Comparison of ENCODE assay signal across 19 cellular contexts in genomic region chr20:34817801-34818200, GRCh38. TPM values are rescaled to one million over a fixed set of nuclear protein-coding genes. Genes with fewer than 3 reads are reported as not detected.
A peak's percentile ranks its signal among the peaks of the same experiment; 100 is the strongest.
DNase-seq lines count a peak whose midpoint lies in the region; ATAC-seq and TF ChIP-seq lines count a peak whose summit lies in the region.
"Had no signal": no experiment of that assay in that cellular context is flagged by ENCODE, and none has a peak within 500 bp of the region (broad histone marks: within the 10 kb centered on the region; RNA-seq: fewer than 3 reads in every experiment).

No MANE protein-coding gene starts in this region.

- H3K27me3 ChIP-seq in Karpas-422 (ENCODE audit: low read length) (no peaks in the 10 kb centered on the region), Panc1 (ENCODE audit: control insufficient read depth, insufficient read depth, low read length) (no peaks in the 10 kb centered on the region), neural progenitor cell (no peaks in the 10 kb centered on the region)

- H3K36me3 ChIP-seq in Karpas-422 (ENCODE audit: insufficient read depth, low read length) (no peaks in the 10 kb centered on the region), Panc1 (ENCODE audit: control insufficient read depth, insufficient read depth, low read length) (no peaks in the 10 kb centered on the region), neural progenitor cell (no peaks in the 10 kb centered on the region)

- H2AFZ ChIP-seq in Karpas-422 (ENCODE audit: low read length) = no peak overlapping the region
- H2AFZ ChIP-seq in neural progenitor cell (replicated peaks) = no peak overlapping the region
- H2AFZ ChIP-seq: GM23338 had no signal

- H3K9me3 Mint-ChIP-seq in neural progenitor cell = no peaks in the 10 kb centered on the region
- H3K9me3 Mint-ChIP-seq: CD4-positive, alpha-beta memory T cell; GM23338; H9; HFFc6 had no signal

- H3K9me2 ChIP-seq in Karpas-422 (replicated peaks; ENCODE audit: insufficient read depth, low read length) = no peaks in the 10 kb centered on the region

- H3K4me1 ChIP-seq in Karpas-422 (ENCODE audit: low read length) = peaks cover 40% of the 10 kb centered on the region
- H3K4me1 ChIP-seq in Panc1 (ENCODE audit: control insufficient read depth, insufficient read depth, low read length) = peaks cover 10% of the 10 kb centered on the region; the same call in 1 of the 2 replicates
- H3K4me1 ChIP-seq in neural progenitor cell = peaks cover 4% of the 10 kb centered on the region

- H3K4me2 ChIP-seq in Karpas-422 (ENCODE audit: low read depth, low read length, poor library complexity, severe bottlenecking) = peak overlapping the region; percentile 23
- peak overlapping the region; percentile 38 for H3K4me2 ChIP-seq in neural progenitor cell
- H3K4me2 ChIP-seq: GM23338 had no signal

- ATAC-seq in Panc1 (0 out of 2 replicates have a peak, but pooled peaks have one; percentile 12), HG02588 (IDR thresholded peaks at IDR 0.05; ENCODE audit: unreplicated experiment) (no peak)
- ATAC-seq: GM12878, GM23338, HCT116 had no signal

- H4K20me1 ChIP-seq in Karpas-422 (ENCODE audit: insufficient read depth, low read depth, low read length) (no peaks in the 10 kb centered on the region; the same call in 1 of the 2 replicates), neural progenitor cell (ENCODE audit: low read depth) (peaks cover 61% of the 10 kb centered on the region)

- peaks cover 19% of the 10 kb centered on the region for H3K36me3 Mint-ChIP-seq in neural progenitor cell

- no peak overlapping the region for H3K4me3 Mint-ChIP-seq in neural progenitor cell
- H3K4me3 Mint-ChIP-seq: GM23338, H9, HFFc6 had no signal

- no peak overlapping the region for H3K27ac Mint-ChIP-seq in neural progenitor cell
- H3K27ac Mint-ChIP-seq: CD4-positive, alpha-beta memory T cell; GM23338; HFFc6 had no signal

- no peak overlapping the region; the same call in 1 of the 2 replicates for H3K27ac ChIP-seq in Karpas-422 (ENCODE audit: low read length)
- no peak overlapping the region for H3K27ac ChIP-seq in Panc1 (ENCODE audit: low read length)
- H3K27ac ChIP-seq in neural progenitor cell = no peak overlapping the region
- H3K27ac ChIP-seq in temporal lobe (ENCODE audit: low read depth, low read length) = peak overlapping the region; percentile 19

- POLR2A ChIA-PET in Panc1 (lab: Charles Lee) = no interaction called here

- peaks cover 17% of the 10 kb centered on the region for H3K4me1 Mint-ChIP-seq in neural progenitor cell

- peaks cover 2% of the 10 kb centered on the region for H3K27me3 Mint-ChIP-seq in neural progenitor cell (ENCODE audit: insufficient read depth, low read depth)
- H3K27me3 Mint-ChIP-seq: CD4-positive, alpha-beta memory T cell had no signal

- in situ Hi-C loops in Panc1 (cut with HindIII; ENCODE audit: low pct_unique_long_range_greater_than_20kb, low sequenced_read_pairs) = no loop called here

- no TSS peak for BruUV-seq in Panc1 (replicated peaks; lab: Mats Ljungman, UMichigan)

- no peak overlapping the region for H3K9ac ChIP-seq in Karpas-422 (ENCODE audit: low read length)
- no peak overlapping the region for H3K9ac ChIP-seq in neural progenitor cell

- H3K79me2 ChIP-seq in Karpas-422 (ENCODE audit: low read length) (peaks cover 100% of the 10 kb centered on the region), neural progenitor cell (ENCODE audit: low read depth) (peaks cover 96% of the 10 kb centered on the region)

- CTCF ChIA-PET in Panc1 (lab: Charles Lee) = no interaction called here

- H3K4me3 ChIP-seq in Karpas-422 (ENCODE audit: low read length) (no peak overlapping the region), Panc1 (ENCODE audit: low read depth in 2 of 2, low read length in 2 of 2) (no peak overlapping the region), neural progenitor cell (no peak overlapping the region)
- H3K4me3 ChIP-seq: GM12878, GM23338 had no signal

- intact Hi-C loops in Panc1 (cut with micrococcal nuclease; ENCODE audit: unreplicated experiment) = no loop called here

- no peak for TF ChIP-seq CTCF in Panc1 (IDR thresholded peaks at IDR 0.05)
- TF ChIP-seq CTCF in neural progenitor cell (IDR thresholded peaks at IDR 0.05) = no peak

- no peak for DNase-seq in Karpas-422
- no peak for DNase-seq in Panc1 (ENCODE audit: low read depth, low spot score)
- DNase-seq in neural progenitor cell (ENCODE audit: low spot score) = no peak
- no peak for DNase-seq in activated gamma-delta T cell treated with Interleukin-2 at 50 U/mL for 16 hours
- DNase-seq in ureter (ENCODE audit: low spot score) = no peak
- DNase-seq in DMS 273 treated with DMSO at 0.1 percent for 48 hours (lab: John Stamatoyannopoulos, UW) = no peak
- DNase-seq: C1 segment of cervical spinal cord; Caco-2; CD4-positive, alpha-beta memory T cell; DMS79; EL; GDM1; H9; HFFc6 had no signal

- no peaks in the 10 kb centered on the region for H3K9me3 ChIP-seq in Karpas-422 (ENCODE audit: low read length)
- no peaks in the 10 kb centered on the region for H3K9me3 ChIP-seq in Panc1 (ENCODE audit: control insufficient read depth, insufficient read depth, low read depth, low read length)
- H3K9me3 ChIP-seq in neural progenitor cell (ENCODE audit: low read depth) = no peaks in the 10 kb centered on the region
- H3K9me3 ChIP-seq: Caco-2 had no signal

- H3F3A ChIP-seq in neural progenitor cell (ENCODE audit: low read depth) = peaks cover 3% of the 10 kb centered on the region

RNA-seq across cellular contexts. Expression of gene NCOA6, which starts 7.7 kb away (rescaled TPM):
- total RNA-seq in Karpas-422 (2014; rRNA removed; shearing (Covaris generic); ENCODE audit: low replicate concordance) = 13.0 and 15.4 TPM in 2 replicates
- 28.9 TPM for total RNA-seq in Panc1 (2021; ENCODE audit: unreplicated experiment)
- polyA plus RNA-seq in Panc1 (2012; ENCODE audit: insufficient read length) = 20.6 TPM
- total RNA-seq in neural progenitor cell (ENCODE audit: low replicate concordance) = 10.9 and 14.3 TPM in 2 replicates
- total RNA-seq in temporal lobe = 36.6 TPM
- 40.7 TPM for total RNA-seq in ureter

RNA-seq across cellular contexts. Expression of gene GGT7, which starts 54.9 kb away (rescaled TPM):
- total RNA-seq in Karpas-422 (2014; rRNA removed; shearing (Covaris generic); ENCODE audit: low replicate concordance) = not detected in 2 replicates
- total RNA-seq in Panc1 (2021; ENCODE audit: unreplicated experiment) (11.5 TPM), neural progenitor cell (ENCODE audit: low replicate concordance) (9.1 and 22.3 TPM in 2 replicates), temporal lobe (20.2 TPM), ureter (27.3 TPM)
- 17.0 TPM for polyA plus RNA-seq in Panc1 (2012; ENCODE audit: insufficient read length)

RNA-seq across cellular contexts. Expression of gene ACSS2, which starts 58.6 kb away (rescaled TPM):
- total RNA-seq in Karpas-422 (2014; rRNA removed; shearing (Covaris generic); ENCODE audit: low replicate concordance) = 0.79 and 6.5 TPM in 2 replicates
- total RNA-seq in Panc1 (2021; ENCODE audit: unreplicated experiment) (25.4 TPM), neural progenitor cell (ENCODE audit: low replicate concordance) (25.0 and 30.8 TPM in 2 replicates), temporal lobe (30.5 TPM), ureter (45.8 TPM)
- 36.0 TPM for polyA plus RNA-seq in Panc1 (2012; ENCODE audit: insufficient read length)
